In genomic region chr11:20457934-20458333, GRCh38 we compare ENCODE assay signal across 11 cellular contexts.
"Had no signal": no experiment of that assay in that cellular context is flagged by ENCODE, and none has a peak within 500 bp of the region (broad histone marks: within the 10 kb centered on the region; RNA-seq: fewer than 3 reads in every experiment).

No MANE protein-coding gene starts in this region.

- H3K9ac ChIP-seq: GM23248 had no signal

- H3K9me3 ChIP-seq: HAP-1 had no signal

- H3K4me3 ChIP-seq: GM23248, GM23338, HAP-1 had no signal

- H3K4me3 Mint-ChIP-seq: GM23338, H9, HFFc6 had no signal

- DNase-seq: GM23248, GOT3, H7, H9, HCEC 1CT, HFFc6 had no signal

- H3K27ac Mint-ChIP-seq: HFFc6 had no signal

- H3K27ac ChIP-seq: GM23248 had no signal

- H2AFZ ChIP-seq: GM23248, GM23338 had no signal

- H3K4me2 ChIP-seq: GM23338 had no signal

- H3K9me3 Mint-ChIP-seq: GM23338, H9, HFFc6 had no signal

- ATAC-seq: GM23338, HCT116 had no signal

- FAIRE-seq: H1, H54 had no signal
